Comparison of ENCODE assay signal across 1 cellular context in the genomic region with DNA sequence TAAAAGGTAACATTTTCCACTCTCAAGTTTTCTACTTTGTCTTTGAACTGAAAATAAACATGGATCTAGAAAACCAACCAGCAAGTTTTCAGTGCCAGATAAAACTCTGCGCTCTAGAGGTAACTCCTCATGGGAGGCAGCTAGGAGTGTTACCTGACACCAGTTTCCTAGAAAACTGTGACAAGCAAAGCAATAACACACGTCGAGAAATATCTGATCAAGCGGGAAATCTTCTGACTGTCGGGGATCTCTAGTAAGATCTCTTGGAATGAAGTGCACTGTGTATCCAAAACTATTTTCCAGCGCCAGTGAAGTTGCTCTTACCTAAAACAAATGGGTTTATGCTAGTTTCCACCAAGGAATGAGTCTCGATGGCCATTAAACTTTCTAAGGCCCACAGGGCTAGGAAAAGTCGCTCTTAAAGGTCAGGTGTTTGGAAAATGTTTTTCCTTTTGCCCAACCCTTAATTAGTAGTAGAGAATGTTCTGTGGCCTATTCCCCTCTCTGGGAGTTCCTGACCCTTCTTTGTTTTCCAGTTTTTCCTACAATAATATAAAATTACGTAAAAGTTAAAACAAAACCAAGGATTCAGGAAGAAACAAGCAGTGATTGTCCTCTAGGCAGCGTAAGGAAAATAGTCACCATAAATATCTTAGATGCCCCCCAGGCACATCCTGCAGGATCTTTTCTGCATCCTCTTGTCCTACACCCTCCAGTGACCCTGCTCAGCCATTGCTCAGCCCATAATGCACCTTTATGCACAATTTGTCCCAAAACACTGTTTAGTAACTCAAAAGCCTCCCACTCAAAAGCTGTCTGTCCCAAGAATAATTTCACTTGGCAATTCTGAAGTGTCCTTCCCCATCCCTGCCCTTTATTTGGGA.
TF ChIP-seq lines count a peak whose summit lies in the region.

No MANE protein-coding gene starts in this region.

TF ChIP-seq in endothelial cell of umbilical vein, 7 proteins besides CTCF, POLR2A, EP300 and RAD21 (continued from another document):
- TF ChIP-seq, protein P1, sequence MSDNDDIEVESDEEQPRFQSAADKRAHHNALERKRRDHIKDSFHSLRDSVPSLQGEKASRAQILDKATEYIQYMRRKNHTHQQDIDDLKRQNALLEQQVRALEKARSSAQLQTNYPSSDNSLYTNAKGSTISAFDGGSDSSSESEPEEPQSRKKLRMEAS (IDR thresholded peaks at IDR 0.05; ENCODE audit: insufficient read depth, insufficient read length) = no peak
